ENCODE assay signal across 8 cellular contexts in genomic region chr2:70523996-70524965, GRCh38. TPM values are rescaled to one million over a fixed set of nuclear protein-coding genes. Genes with fewer than 3 reads are reported as not detected.
DNase-seq lines count a peak whose midpoint lies in the region; ATAC-seq, FAIRE-seq and TF ChIP-seq lines count a peak whose summit lies in the region.

No MANE protein-coding gene starts in this region.

- H3K9me3 ChIP-seq in Panc1 (ENCODE audit: control insufficient read depth, insufficient read depth, low read depth, low read length), result no peaks in the 10 kb centered on the region
- no peaks in the 10 kb centered on the region for H3K9me3 ChIP-seq in mucosa of rectum (ENCODE audit: control insufficient read depth in 2 of 2, low read length in 2 of 2)

- no peak overlapping the region for H3K4me3 ChIP-seq in Panc1 (ENCODE audit: low read depth in 2 of 2, low read length in 2 of 2)
- H3K4me3 ChIP-seq in bronchial epithelial cell (ENCODE audit: low read depth, low read length), result no peak overlapping the region
- peak overlapping the region in 1 of 2 donors; percentile 29 for H3K4me3 ChIP-seq in mucosa of rectum (ENCODE audit: low read length in 2 of 2)

- no peak for TF ChIP-seq CTCF in Panc1 (IDR thresholded peaks at IDR 0.05)
- TF ChIP-seq CTCF in bronchial epithelial cell (IDR thresholded peaks at IDR 0.05; ENCODE audit: insufficient read depth, low read length, severe bottlenecking), result no peak

- H3K9ac ChIP-seq in mucosa of rectum (ENCODE audit: low read depth in 1 of 2, low read length in 2 of 2), result peak overlapping the region; percentile 39 to 53

- H3K27ac ChIP-seq in Panc1 (ENCODE audit: low read length) (no peak overlapping the region), mucosa of rectum (ENCODE audit: low read depth in 2 of 2, low read length in 2 of 2) (peak overlapping the region; percentile 84 to 87)

- FAIRE-seq in bronchial epithelial cell (lab: Jason Lieb, UNC), result peak; percentile 94

- in situ Hi-C loops in Panc1 (cut with HindIII; ENCODE audit: low pct_unique_long_range_greater_than_20kb, low sequenced_read_pairs), result no loop called here

- intact Hi-C loops in Panc1 (cut with micrococcal nuclease; ENCODE audit: unreplicated experiment), result no loop called here

- BruUV-seq in Panc1 (replicated peaks; lab: Mats Ljungman, UMichigan), result no TSS peak

- H3K27me3 ChIP-seq in Panc1 (ENCODE audit: control insufficient read depth, insufficient read depth, low read length), result peaks cover 5% of the 10 kb centered on the region
- H3K27me3 ChIP-seq in bronchial epithelial cell (ENCODE audit: control insufficient read depth, insufficient read depth, low read length), result no peaks in the 10 kb centered on the region
- no peaks in the 10 kb centered on the region for H3K27me3 ChIP-seq in mucosa of rectum (ENCODE audit: control insufficient read depth in 2 of 2, insufficient read depth in 2 of 2, low read length in 2 of 2)

- peak; percentile 85 for DNase-seq in ELR (ENCODE audit: low read depth)
- no peak for DNase-seq in Panc1 (ENCODE audit: low read depth, low spot score)
- peak; percentile 98 for DNase-seq in bronchial epithelial cell (ENCODE audit: low read depth)
- DNase-seq in NCI-H1105 (lab: John Stamatoyannopoulos, UW), result no peak
- no peak for DNase-seq in T-helper 9 cell

- H3K36me3 ChIP-seq in Panc1 (ENCODE audit: control insufficient read depth, insufficient read depth, low read length) (no peaks in the 10 kb centered on the region), bronchial epithelial cell (ENCODE audit: control insufficient read depth, insufficient read depth, low read length) (no peaks in the 10 kb centered on the region), mucosa of rectum (ENCODE audit: control insufficient read depth in 2 of 2, insufficient read depth in 2 of 2, low read length in 2 of 2) (no peaks in the 10 kb centered on the region)

- CTCF ChIA-PET in Panc1 (lab: Charles Lee), result no interaction called here

- ATAC-seq in Panc1, result peak; percentile 87
- no peak for ATAC-seq in GM19467 (IDR thresholded peaks at IDR 0.05; ENCODE audit: unreplicated experiment)
- no peak for ATAC-seq in GM18498 (IDR thresholded peaks at IDR 0.05; ENCODE audit: unreplicated experiment)

- H3K4me1 ChIP-seq in Panc1 (ENCODE audit: control insufficient read depth, insufficient read depth, low read length) (no peaks in the 10 kb centered on the region), mucosa of rectum (ENCODE audit: control insufficient read depth in 2 of 2, insufficient read depth in 2 of 2, low read length in 2 of 2) (peaks cover 24 to 29% of the 10 kb centered on the region in 2 donors)

- POLR2A ChIA-PET in Panc1 (lab: Charles Lee), result no interaction called here

RNA-seq across cellular contexts. Expression of gene TGFA, which starts 29.3 kb away (rescaled TPM):
- total RNA-seq in Panc1 (2021; ENCODE audit: unreplicated experiment) (1.7 TPM), bronchial epithelial cell (85.3 and 111 TPM in 2 replicates)
- polyA plus RNA-seq in Panc1 (2012; ENCODE audit: insufficient read length), result 1.0 TPM

Comparison
In these comparisons a context has a peak if more than half of its experiments do, and no peak if none do; other contexts are left out.
1. DNase-seq: peak in ELR (single experiment) and bronchial epithelial cell (single experiment); none in Panc1 (single experiment), NCI-H1105 (single experiment) and T-helper 9 cell (single experiment).
2. RNA of gene TGFA, which starts 29.3 kb away (total RNA-seq): 85.3 to 111 TPM in bronchial epithelial cell; 1.7 TPM in Panc1 (single experiment); every median in the first group is over 10 times any median in the second.